Comparison of ENCODE assay signal across 24 cellular contexts in genomic region chr1:59609245-59609644, GRCh38.
"Had no signal": no experiment of that assay in that cellular context is flagged by ENCODE, and none has a peak within 500 bp of the region (broad histone marks: within the 10 kb centered on the region; RNA-seq: fewer than 3 reads in every experiment).

No MANE protein-coding gene starts in this region.

- H3K4me3 ChIP-seq: hepatocyte, left ventricle myocardium inferior, lung, right atrium auricular region, right lobe of liver, spleen, suprapubic skin, thoracic aorta, tibial artery, uterus had no signal

- H3K4me3 Mint-ChIP-seq: mesothelial cell of epicardium; naive thymus-derived CD4-positive, alpha-beta T cell; nephron; neural crest cell; stimulated activated effector memory CD8-positive, alpha-beta T cell treated with anti-CD3 and anti-CD28 coated beads, Interleukin-12 subunit alpha, Interleukin-12 subunit beta, amount 100 ng/mL, for 72 hours; stimulated activated naive CD8-positive, alpha-beta T cell treated with anti-CD3 and anti-CD28 coated beads, Interleukin-15, Interleukin-2, amounts not matched to agents 100 ng/mL and 50 ng/mL, for 24 hours; type B pancreatic cell had no signal

- H3K27ac Mint-ChIP-seq: mesothelial cell of epicardium; naive thymus-derived CD4-positive, alpha-beta T cell; nephron; stimulated activated effector memory CD8-positive, alpha-beta T cell treated with anti-CD3 and anti-CD28 coated beads, Interleukin-12 subunit alpha, Interleukin-12 subunit beta, amount 100 ng/mL, for 72 hours; stimulated activated naive CD8-positive, alpha-beta T cell treated with anti-CD3 and anti-CD28 coated beads, Interleukin-15, Interleukin-2, amounts not matched to agents 100 ng/mL and 50 ng/mL, for 24 hours; type B pancreatic cell had no signal

- H3K36me3 Mint-ChIP-seq: stimulated activated effector memory CD8-positive, alpha-beta T cell treated with anti-CD3 and anti-CD28 coated beads, Interleukin-12 subunit alpha, Interleukin-12 subunit beta, amount 100 ng/mL, for 72 hours had no signal

- H3K9me3 ChIP-seq: left ventricle myocardium inferior, right atrium auricular region, right lobe of liver, suprapubic skin, thoracic aorta, uterus had no signal

- H3K9ac ChIP-seq: parathyroid adenoma had no signal

- ATAC-seq: naive thymus-derived CD4-positive, alpha-beta T cell; right lobe of liver; stimulated activated effector memory CD8-positive, alpha-beta T cell treated with anti-CD3 and anti-CD28 coated beads, Interleukin-12 subunit alpha, Interleukin-12 subunit beta, amount 100 ng/mL, for 72 hours had no signal

- H3K4me1 Mint-ChIP-seq: naive thymus-derived CD4-positive, alpha-beta T cell; stimulated activated effector memory CD8-positive, alpha-beta T cell treated with anti-CD3 and anti-CD28 coated beads, Interleukin-12 subunit alpha, Interleukin-12 subunit beta, amount 100 ng/mL, for 72 hours had no signal

- H3K27ac ChIP-seq: hepatocyte, left ventricle myocardium inferior, parathyroid adenoma, right atrium auricular region, right lobe of liver, spleen, suprapubic skin, thoracic aorta, tibial artery, uterus had no signal

- H3K4me1 ChIP-seq: left ventricle myocardium inferior, parathyroid adenoma, right atrium auricular region, right lobe of liver, spleen, suprapubic skin, tibial artery, uterus had no signal

- DNase-seq: islet precursor cell; left ventricle myocardium inferior; mesendoderm; naive thymus-derived CD4-positive, alpha-beta T cell; nucleus accumbens; right lobe of liver; small intestine; spleen; stimulated activated CD4-positive, alpha-beta T cell treated with anti-CD3 and anti-CD28 coated beads, Interleukin-4, amount 100 ng/mL, for 24 hours; stimulated activated naive CD4-positive, alpha-beta T cell; tibial artery; uterus had no signal

- H3K27me3 ChIP-seq: hepatocyte, right atrium auricular region, right lobe of liver, spleen, suprapubic skin, tibial artery, uterus had no signal

- H3K36me3 ChIP-seq: right atrium auricular region, uterus had no signal

- H3K27me3 Mint-ChIP-seq: stimulated activated naive CD8-positive, alpha-beta T cell treated with anti-CD3 and anti-CD28 coated beads, Interleukin-15, Interleukin-2, amounts not matched to agents 100 ng/mL and 50 ng/mL, for 24 hours; type B pancreatic cell had no signal
